In genomic region chr6:169701953-169702639, GRCh38 we compare ENCODE assay signal across 8 cellular contexts. TPM values are rescaled to one million over a fixed set of nuclear protein-coding genes. Genes with fewer than 3 reads are reported as not detected.
DNase-seq lines count a peak whose midpoint lies in the region; ATAC-seq and TF ChIP-seq lines count a peak whose summit lies in the region.

Gene C6orf120 (plus strand): TSS chr6:169702126. CDS start chr6:169702460, 334 bp downstream.
Gene WDR27 (minus strand): TSS chr6:169702029. CDS start chr6:169689005, 13,024 bp downstream.

- peak within 1 kb of the TSS; percentile 87 for H3K27ac Mint-ChIP-seq in dendritic cell treated with granulocyte-macrophage colony-stimulating factor and Interleukin-4, amounts not matched to agents 40 ng/mL and 50 ng/mL, for 4 days

- peaks cover 21% of the 10 kb centered on the region for H3K36me3 Mint-ChIP-seq in dendritic cell treated with granulocyte-macrophage colony-stimulating factor and Interleukin-4, amounts not matched to agents 40 ng/mL and 50 ng/mL, for 4 days (ENCODE audit: low read depth)

- peak within 1 kb of the TSS; percentile 85 to 98 (median 95) for H3K4me3 ChIP-seq in BLaER1 treated with 17β-estradiol and CSF1 and Interleukin-3, amounts not matched to agents 10 nM and 100 nM
- H3K4me3 ChIP-seq in left lung = peak within 1 kb of the TSS; percentile 66 to 95

- H3K9ac ChIP-seq in BLaER1 treated with 17β-estradiol and CSF1 and Interleukin-3, amounts not matched to agents 10 nM and 100 nM = peak within 1 kb of the TSS; percentile 91 to 98 (median 95)

- H3K27me3 ChIP-seq in BLaER1 treated with 17β-estradiol and CSF1 and Interleukin-3, amounts not matched to agents 10 nM and 100 nM = no peaks in the 10 kb centered on the region
- H3K27me3 ChIP-seq in left lung = no peaks in the 10 kb centered on the region

- H4K20me1 ChIP-seq in BLaER1 treated with 17β-estradiol and CSF1 and Interleukin-3, amounts not matched to agents 10 nM and 100 nM = peaks cover 5 to 40% (median 31%) of the 10 kb centered on the region in 11 experiments; a peak in 16 of 22 replicates

- H3K4me2 ChIP-seq in BLaER1 treated with 17β-estradiol and CSF1 and Interleukin-3, amounts not matched to agents 10 nM and 100 nM = peak within 1 kb of the TSS; percentile 84 to 96 (median 91)

- H3K9me3 Mint-ChIP-seq in dendritic cell treated with granulocyte-macrophage colony-stimulating factor and Interleukin-4, amounts not matched to agents 40 ng/mL and 50 ng/mL, for 4 days = no peaks in the 10 kb centered on the region

- no peaks in the 10 kb centered on the region for H3K27me3 Mint-ChIP-seq in dendritic cell treated with granulocyte-macrophage colony-stimulating factor and Interleukin-4, amounts not matched to agents 40 ng/mL and 50 ng/mL, for 4 days

- peaks cover 7 to 47% (median 38%) of the 10 kb centered on the region in 11 experiments; a peak in 20 of 22 replicates for H3K36me3 ChIP-seq in BLaER1 treated with 17β-estradiol and CSF1 and Interleukin-3, amounts not matched to agents 10 nM and 100 nM
- H3K36me3 ChIP-seq in left lung = peaks cover 0 to 14% of the 10 kb centered on the region in 2 donors

- ATAC-seq in GM19328 (IDR thresholded peaks at IDR 0.05; ENCODE audit: unreplicated experiment) (peak; percentile 93), HG03520 (IDR thresholded peaks at IDR 0.05; ENCODE audit: unreplicated experiment) (peak; percentile 92), left lung (peak; percentile 96)

- H3K4me1 Mint-ChIP-seq in dendritic cell treated with granulocyte-macrophage colony-stimulating factor and Interleukin-4, amounts not matched to agents 40 ng/mL and 50 ng/mL, for 4 days (ENCODE audit: low read depth) = peaks cover 34% of the 10 kb centered on the region

- intact Hi-C loops in dendritic cell treated with granulocyte-macrophage colony-stimulating factor and Interleukin-4, amounts not matched to agents 40 ng/mL and 50 ng/mL, for 4 days (cut with micrococcal nuclease) = loop anchor here (1.0 to 5.0 kb wide), 6 partner anchors 21 to 853 kb away; partner anchors contain the start of genes DYNLT2, ERMARD, FAM120B and TBP
- intact Hi-C loops in left lung (cut with DNase I) = no loop called here

- H3K27ac ChIP-seq in BLaER1 treated with 17β-estradiol and CSF1 and Interleukin-3, amounts not matched to agents 10 nM and 100 nM = peak within 1 kb of the TSS; percentile 89 to 98 (median 94)
- peak within 1 kb of the TSS; percentile 88 to 96 for H3K27ac ChIP-seq in left lung

- H3K4me1 ChIP-seq in BLaER1 treated with 17β-estradiol and CSF1 and Interleukin-3, amounts not matched to agents 10 nM and 100 nM = peaks cover 46 to 64% (median 57%) of the 10 kb centered on the region in 10 experiments
- peaks cover 14 to 46% of the 10 kb centered on the region in 2 donors for H3K4me1 ChIP-seq in left lung

- TF ChIP-seq CTCF in left lung (IDR thresholded peaks at IDR 0.05) = peak in 1 of 2 donors; percentile 21

- peak within 1 kb of the TSS; percentile 87 for H3K4me3 Mint-ChIP-seq in dendritic cell treated with granulocyte-macrophage colony-stimulating factor and Interleukin-4, amounts not matched to agents 40 ng/mL and 50 ng/mL, for 4 days

- H3K9me3 ChIP-seq in BLaER1 treated with 17β-estradiol and CSF1 and Interleukin-3, amounts not matched to agents 10 nM and 100 nM (replicated peaks in 1 of 11) = peaks cover 2 to 10% (median 6%) of the 10 kb centered on the region in 11 experiments; a peak in 18 of 22 replicates
- peaks cover 0 to 2% of the 10 kb centered on the region in 2 donors for H3K9me3 ChIP-seq in left lung

- DNase-seq in NCI-H69 (lab: John Stamatoyannopoulos, UW) (peak; percentile 100), left lung (peak; percentile 98)
- DNase-seq in activated CD4-positive, alpha-beta T cell treated with anti-CD3 and anti-CD28 coated beads, Interleukin-2, amount 50 U/mL, for 1 hour = peak; percentile 96
- DNase-seq in stimulated activated CD4-positive, alpha-beta T cell treated with anti-CD3 and anti-CD28 coated beads, Interleukin-2, amount 100 ng/mL, for 48 hours = peak; percentile 97 to 98

RNA-seq across cellular contexts. Expression of gene C6orf120, which starts in this region (rescaled TPM):
- total RNA-seq in left lung = 10 to 100 TPM; 24.7 to 25.3 TPM

RNA-seq across cellular contexts. Expression of gene WDR27, which starts in this region (rescaled TPM):
- 10 to 100 TPM; 31.3 to 31.9 TPM for total RNA-seq in left lung

Comparison
In these comparisons a context has a peak if more than half of its experiments do, and no peak if none do; other contexts are left out.
1. Peak in every context shown above with its lines: DNase-seq, ATAC-seq, H3K4me3 ChIP-seq and H3K27ac ChIP-seq.